In the genomic region with DNA sequence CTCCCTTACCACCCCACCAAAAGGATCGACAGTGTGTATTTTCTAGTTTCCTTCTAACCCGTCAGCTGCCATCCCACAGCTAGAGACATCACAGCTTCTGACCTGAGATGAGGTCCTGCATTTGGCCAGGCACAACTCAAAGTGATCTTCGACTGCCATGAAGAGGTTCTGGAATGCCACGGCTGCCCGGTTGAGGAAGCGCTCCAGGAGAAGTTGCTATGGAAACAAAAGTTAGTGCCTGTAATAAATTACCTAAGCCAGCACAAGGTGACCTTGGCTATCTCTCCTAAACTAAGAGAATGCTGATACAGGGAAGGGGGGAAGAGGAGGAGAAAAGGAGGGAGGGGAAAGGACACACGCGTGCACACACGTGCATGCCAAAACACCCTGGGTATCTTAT, we compare ENCODE assay signal across 15 cellular contexts. TPM values are rescaled to one million over a fixed set of nuclear protein-coding genes. Genes with fewer than 3 reads are reported as not detected.
DNase-seq lines count a peak whose midpoint lies in the region; ATAC-seq, FAIRE-seq and TF ChIP-seq lines count a peak whose summit lies in the region.
"Had no signal": no experiment of that assay in that cellular context is flagged by ENCODE, and none has a peak within 500 bp of the region (broad histone marks: within the 10 kb centered on the region; RNA-seq: fewer than 3 reads in every experiment).

No MANE protein-coding gene starts in this region.

- no peaks in the 10 kb centered on the region for H3F3A ChIP-seq in GM23338 (replicated peaks; ENCODE audit: low read depth)

- no peak overlapping the region for H2AFZ ChIP-seq in GM23338

- no peak overlapping the region for H3K4me2 ChIP-seq in GM23338

- no peaks in the 10 kb centered on the region for H3K36me3 ChIP-seq in GM23338 (ENCODE audit: insufficient read depth)
- peaks cover 3% of the 10 kb centered on the region for H3K36me3 ChIP-seq in rectal smooth muscle tissue (ENCODE audit: control insufficient read depth, insufficient read depth, low read length)

- H3K79me2 ChIP-seq in GM23338 (replicated peaks; ENCODE audit: insufficient read depth): peaks cover 7% of the 10 kb centered on the region

- no peak for FAIRE-seq in frontal cortex (lab: Jason Lieb, UNC)
- FAIRE-seq: endometrium had no signal

- no peaks in the 10 kb centered on the region for H3K9me3 Mint-ChIP-seq in GM23338
- H3K9me3 Mint-ChIP-seq: central memory CD8-positive, alpha-beta T cell had no signal

- H3K4me1 ChIP-seq in GM23338 (ENCODE audit: insufficient read depth) (peaks cover 27% of the 10 kb centered on the region), rectal smooth muscle tissue (ENCODE audit: control insufficient read depth, insufficient read depth, low read length) (peaks cover 23% of the 10 kb centered on the region)
- H3K4me1 ChIP-seq: foreskin keratinocyte had no signal

- ATAC-seq in GM23338 (no peak), GM19328 (IDR thresholded peaks at IDR 0.05; ENCODE audit: unreplicated experiment) (no peak)
- ATAC-seq: foreskin keratinocyte had no signal

- TF ChIP-seq CTCF in GM23338 (conservative IDR thresholded peaks at IDR 0.05; ENCODE audit: low read depth in 2 of 2): no peak

- H3K9me2 ChIP-seq in GM23338 (ENCODE audit: insufficient read depth): no peaks in the 10 kb centered on the region

- H3K9ac ChIP-seq in rectal smooth muscle tissue (ENCODE audit: low read length): no peak overlapping the region

- no peak overlapping the region for H3K4me3 ChIP-seq in GM23338
- no peak overlapping the region for H3K4me3 ChIP-seq in rectal smooth muscle tissue (ENCODE audit: low read length)

- H4K20me1 ChIP-seq in GM23338 (replicated peaks; ENCODE audit: insufficient read depth): peaks cover 5% of the 10 kb centered on the region

- H3K36me3 Mint-ChIP-seq in GM23338 (ENCODE audit: low read depth): peaks cover 20% of the 10 kb centered on the region; the same call in 2 of the 3 replicates

- no peak overlapping the region for H3K4me3 Mint-ChIP-seq in GM23338
- H3K4me3 Mint-ChIP-seq: B cell; central memory CD8-positive, alpha-beta T cell had no signal

- no peak overlapping the region for H3K27ac Mint-ChIP-seq in GM23338

- H3K27ac ChIP-seq in GM23338 (ENCODE audit: low read depth) (peak overlapping the region; percentile 60; the same call in 1 of the 2 replicates), rectal smooth muscle tissue (ENCODE audit: low read depth, low read length) (peak overlapping the region; percentile 67)
- H3K27ac ChIP-seq: foreskin keratinocyte had no signal

- DNase-seq in GM23338 (ENCODE audit: low spot score): no peak
- DNase-seq in SHP77 treated with DMSO at 0.1 percent for 48 hours (lab: John Stamatoyannopoulos, UW): peak; percentile 80
- DNase-seq in kidney tubule cell (ENCODE audit: low spot score): peak; percentile 67
- DNase-seq in NCI-H128 (lab: John Stamatoyannopoulos, UW; ENCODE audit: unreplicated experiment): no peak
- no peak for DNase-seq in frontal cortex (ENCODE audit: low spot score in 2 of 2)
- no peak for DNase-seq in DMS153 treated with DMSO at 0.1 percent for 48 hours (lab: John Stamatoyannopoulos, UW; ENCODE audit: unreplicated experiment)
- DNase-seq: activated CD4-positive, alpha-beta T cell treated with anti-CD3 and anti-CD28 coated beads for 4 hours; activated naive CD4-positive, alpha-beta T cell treated with anti-CD3 and anti-CD28 coated beads, Interleukin-2, amount 50 U/mL, for 16 hours; foreskin keratinocyte; NCI-H446 had no signal

- peaks cover 17% of the 10 kb centered on the region for H3K4me1 Mint-ChIP-seq in GM23338

- H3K27me3 Mint-ChIP-seq in GM23338 (ENCODE audit: insufficient read depth, low read depth, poor library complexity): no peaks in the 10 kb centered on the region
- H3K27me3 Mint-ChIP-seq: B cell; central memory CD8-positive, alpha-beta T cell had no signal

- no peaks in the 10 kb centered on the region for H3K27me3 ChIP-seq in GM23338 (ENCODE audit: insufficient read depth)
- no peaks in the 10 kb centered on the region for H3K27me3 ChIP-seq in rectal smooth muscle tissue (ENCODE audit: control insufficient read depth, insufficient read depth, low read length)
- H3K27me3 ChIP-seq: foreskin keratinocyte had no signal

TF ChIP-seq in GM23338, 12 proteins besides CTCF, POLR2A, EP300 and RAD21 (continues in another document):
- TF ChIP-seq EZH2 (IDR thresholded peaks at IDR 0.05; ENCODE audit: low read depth, unreplicated experiment) (no peak), POLR2AphosphoS5 (IDR thresholded peaks at IDR 0.05; ENCODE audit: low read depth) (no peak), JUNB (IDR thresholded peaks at IDR 0.05; ENCODE audit: unreplicated experiment) (no peak), CREB1 (CRISPR knock-in tag; IDR thresholded peaks at IDR 0.05; ENCODE audit: low read depth) (no peak)
- TF ChIP-seq, protein P1, sequence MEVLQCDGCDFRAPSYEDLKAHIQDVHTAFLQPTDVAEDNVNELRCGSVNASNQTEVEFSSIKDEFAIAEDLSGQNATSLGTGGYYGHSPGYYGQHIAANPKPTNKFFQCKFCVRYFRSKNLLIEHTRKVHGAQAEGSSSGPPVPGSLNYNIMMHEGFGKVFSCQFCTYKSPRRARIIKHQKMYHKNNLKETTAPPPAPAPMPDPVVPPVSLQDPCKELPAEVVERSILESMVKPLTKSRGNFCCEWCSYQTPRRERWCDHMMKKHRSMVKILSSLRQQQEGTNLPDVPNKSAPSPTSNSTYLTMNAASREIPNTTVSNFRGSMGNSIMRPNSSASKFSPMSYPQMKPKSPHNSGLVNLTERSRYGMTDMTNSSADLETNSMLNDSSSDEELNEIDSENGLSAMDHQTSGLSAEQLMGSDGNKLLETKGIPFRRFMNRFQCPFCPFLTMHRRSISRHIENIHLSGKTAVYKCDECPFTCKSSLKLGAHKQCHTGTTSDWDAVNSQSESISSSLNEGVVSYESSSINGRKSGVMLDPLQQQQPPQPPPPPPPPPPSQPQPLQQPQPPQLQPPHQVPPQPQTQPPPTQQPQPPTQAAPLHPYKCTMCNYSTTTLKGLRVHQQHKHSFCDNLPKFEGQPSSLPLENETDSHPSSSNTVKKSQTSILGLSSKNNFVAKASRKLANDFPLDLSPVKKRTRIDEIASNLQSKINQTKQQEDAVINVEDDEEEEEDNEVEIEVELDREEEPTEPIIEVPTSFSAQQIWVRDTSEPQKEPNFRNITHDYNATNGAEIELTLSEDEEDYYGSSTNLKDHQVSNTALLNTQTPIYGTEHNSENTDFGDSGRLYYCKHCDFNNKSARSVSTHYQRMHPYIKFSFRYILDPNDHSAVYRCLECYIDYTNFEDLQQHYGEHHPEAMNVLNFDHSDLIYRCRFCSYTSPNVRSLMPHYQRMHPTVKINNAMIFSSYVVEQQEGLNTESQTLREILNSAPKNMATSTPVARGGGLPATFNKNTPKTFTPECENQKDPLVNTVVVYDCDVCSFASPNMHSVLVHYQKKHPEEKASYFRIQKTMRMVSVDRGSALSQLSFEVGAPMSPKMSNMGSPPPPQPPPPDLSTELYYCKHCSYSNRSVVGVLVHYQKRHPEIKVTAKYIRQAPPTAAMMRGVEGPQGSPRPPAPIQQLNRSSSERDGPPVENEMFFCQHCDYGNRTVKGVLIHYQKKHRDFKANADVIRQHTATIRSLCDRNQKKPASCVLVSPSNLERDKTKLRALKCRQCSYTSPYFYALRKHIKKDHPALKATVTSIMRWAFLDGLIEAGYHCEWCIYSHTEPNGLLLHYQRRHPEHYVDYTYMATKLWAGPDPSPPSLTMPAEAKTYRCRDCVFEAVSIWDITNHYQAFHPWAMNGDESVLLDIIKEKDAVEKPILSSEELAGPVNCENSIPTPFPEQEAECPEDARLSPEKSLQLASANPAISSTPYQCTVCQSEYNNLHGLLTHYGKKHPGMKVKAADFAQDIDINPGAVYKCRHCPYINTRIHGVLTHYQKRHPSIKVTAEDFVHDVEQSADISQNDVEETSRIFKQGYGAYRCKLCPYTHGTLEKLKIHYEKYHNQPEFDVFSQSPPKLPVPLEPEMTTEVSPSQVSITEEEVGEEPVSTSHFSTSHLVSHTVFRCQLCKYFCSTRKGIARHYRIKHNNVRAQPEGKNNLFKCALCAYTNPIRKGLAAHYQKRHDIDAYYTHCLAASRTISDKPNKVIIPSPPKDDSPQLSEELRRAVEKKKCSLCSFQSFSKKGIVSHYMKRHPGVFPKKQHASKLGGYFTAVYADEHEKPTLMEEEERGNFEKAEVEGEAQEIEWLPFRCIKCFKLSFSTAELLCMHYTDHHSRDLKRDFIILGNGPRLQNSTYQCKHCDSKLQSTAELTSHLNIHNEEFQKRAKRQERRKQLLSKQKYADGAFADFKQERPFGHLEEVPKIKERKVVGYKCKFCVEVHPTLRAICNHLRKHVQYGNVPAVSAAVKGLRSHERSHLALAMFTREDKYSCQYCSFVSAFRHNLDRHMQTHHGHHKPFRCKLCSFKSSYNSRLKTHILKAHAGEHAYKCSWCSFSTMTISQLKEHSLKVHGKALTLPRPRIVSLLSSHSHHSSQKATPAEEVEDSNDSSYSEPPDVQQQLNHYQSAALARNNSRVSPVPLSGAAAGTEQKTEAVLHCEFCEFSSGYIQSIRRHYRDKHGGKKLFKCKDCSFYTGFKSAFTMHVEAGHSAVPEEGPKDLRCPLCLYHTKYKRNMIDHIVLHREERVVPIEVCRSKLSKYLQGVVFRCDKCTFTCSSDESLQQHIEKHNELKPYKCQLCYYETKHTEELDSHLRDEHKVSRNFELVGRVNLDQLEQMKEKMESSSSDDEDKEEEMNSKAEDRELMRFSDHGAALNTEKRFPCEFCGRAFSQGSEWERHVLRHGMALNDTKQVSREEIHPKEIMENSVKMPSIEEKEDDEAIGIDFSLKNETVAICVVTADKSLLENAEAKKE (CRISPR knock-in tag; IDR thresholded peaks at IDR 0.05): no peak
- TF ChIP-seq, protein P2, sequence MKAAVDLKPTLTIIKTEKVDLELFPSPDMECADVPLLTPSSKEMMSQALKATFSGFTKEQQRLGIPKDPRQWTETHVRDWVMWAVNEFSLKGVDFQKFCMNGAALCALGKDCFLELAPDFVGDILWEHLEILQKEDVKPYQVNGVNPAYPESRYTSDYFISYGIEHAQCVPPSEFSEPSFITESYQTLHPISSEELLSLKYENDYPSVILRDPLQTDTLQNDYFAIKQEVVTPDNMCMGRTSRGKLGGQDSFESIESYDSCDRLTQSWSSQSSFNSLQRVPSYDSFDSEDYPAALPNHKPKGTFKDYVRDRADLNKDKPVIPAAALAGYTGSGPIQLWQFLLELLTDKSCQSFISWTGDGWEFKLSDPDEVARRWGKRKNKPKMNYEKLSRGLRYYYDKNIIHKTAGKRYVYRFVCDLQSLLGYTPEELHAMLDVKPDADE (IDR thresholded peaks at IDR 0.05): no peak

RNA-seq across cellular contexts. Expression of a gene that starts 18.2 kb away (rescaled TPM):
- total RNA-seq in GM23338 (2014; rRNA removed; shearing (Covaris generic)): 51.3 and 57.1 TPM in 2 replicates
- 6.6 and 8.2 TPM in 2 replicates for polyA plus RNA-seq in GM23338 (2016; fragmentation: Nextera tagmentation; extraction: Ambion mirVana)
- 23.2 TPM for total RNA-seq in frontal cortex

RNA-seq across cellular contexts. Expression of a gene that starts 18.5 kb away (rescaled TPM):
- 19.7 and 22.9 TPM in 2 replicates for total RNA-seq in GM23338 (2014; rRNA removed; shearing (Covaris generic))
- polyA plus RNA-seq in GM23338 (2016; fragmentation: Nextera tagmentation; extraction: Ambion mirVana): 19.3 and 21.5 TPM in 2 replicates
- 45.2 TPM for total RNA-seq in frontal cortex

Comparison
In these comparisons a context has a peak if more than half of its experiments do, and no peak if none do; other contexts are left out.
1. DNase-seq: peak in SHP77 treated with DMSO at 0.1 percent for 48 hours (single experiment) and kidney tubule cell (single experiment); none in GM23338 (single experiment), NCI-H128 (single experiment), frontal cortex (0 of 2) and DMS153 treated with DMSO at 0.1 percent for 48 hours (single experiment).